Comparison of ENCODE assay signal across 22 cellular contexts in the genomic region with DNA sequence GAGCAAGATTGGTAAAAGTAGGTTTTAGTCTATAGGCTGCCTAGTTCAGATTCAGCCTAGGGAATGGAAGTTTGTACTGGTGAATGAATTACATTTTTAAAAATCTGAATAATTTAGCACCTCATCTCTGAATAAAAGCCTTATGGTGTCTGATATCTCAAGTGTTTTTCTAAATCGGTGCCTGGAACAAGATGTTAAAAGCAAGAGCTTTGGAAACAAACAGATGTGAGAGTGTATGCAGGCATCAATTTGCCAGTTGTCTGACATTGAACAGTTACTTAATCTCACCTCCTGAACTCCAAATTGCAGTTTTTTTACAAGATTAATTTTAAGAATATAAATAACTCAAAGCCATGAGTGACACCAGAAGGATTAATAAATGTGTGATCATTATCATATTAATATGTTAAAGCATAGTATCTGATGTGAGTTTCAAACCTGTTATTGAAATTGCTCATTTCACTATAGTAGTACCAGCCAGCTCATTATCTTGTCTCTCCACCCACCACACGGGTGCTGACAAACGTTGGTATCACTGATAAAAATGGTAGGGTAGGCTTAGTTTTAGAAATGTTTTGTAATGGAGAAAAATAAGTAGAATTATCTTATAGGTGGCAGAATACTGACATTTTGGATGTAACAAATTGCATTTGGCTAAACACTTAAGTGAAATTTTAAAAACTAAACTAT.
DNase-seq lines count a peak whose midpoint lies in the region; ATAC-seq, FAIRE-seq and TF ChIP-seq lines count a peak whose summit lies in the region.
"Had no signal": no experiment of that assay in that cellular context is flagged by ENCODE, and none has a peak within 500 bp of the region (broad histone marks: within the 10 kb centered on the region; RNA-seq: fewer than 3 reads in every experiment).

No MANE protein-coding gene starts in this region.

- no peaks in the 10 kb centered on the region for H3K4me1 Mint-ChIP-seq in activated CD4-positive, alpha-beta T cell treated with anti-CD3 and anti-CD28 coated beads, Interleukin-2, amount 10 ng/mL, durations not matched to agents 24 days and 14 days
- H3K4me1 Mint-ChIP-seq: CD4-positive, CD25-positive, alpha-beta regulatory T cell; CD8-positive, alpha-beta memory T cell; GM23338 had no signal

- no peak for FAIRE-seq in D721Med (lab: Jason Lieb, UNC)
- FAIRE-seq: A204.1, GM12892, GM18507, H54 had no signal

- no peak for TF ChIP-seq CTCF in D721Med (IDR thresholded peaks at IDR 0.05; ENCODE audit: insufficient read depth, missing control alignments)

- no peak overlapping the region for H3K4me3 Mint-ChIP-seq in activated CD4-positive, alpha-beta T cell treated with anti-CD3 and anti-CD28 coated beads, Interleukin-2, amount 10 ng/mL, durations not matched to agents 24 days and 14 days
- H3K4me3 Mint-ChIP-seq: CD4-positive, CD25-positive, alpha-beta regulatory T cell; CD8-positive, alpha-beta memory T cell; GM23338 had no signal

- H3K9me3 Mint-ChIP-seq in activated CD4-positive, alpha-beta T cell treated with anti-CD3 and anti-CD28 coated beads, Interleukin-2, amount 10 ng/mL, durations not matched to agents 24 days and 14 days, result peaks cover 5% of the 10 kb centered on the region
- H3K9me3 Mint-ChIP-seq: GM23338 had no signal

- ATAC-seq in left cardiac atrium, result peak; percentile 73 to 87
- peak; percentile 80 to 87 for ATAC-seq in right cardiac atrium
- ATAC-seq: GM23338 had no signal

- H3K36me3 Mint-ChIP-seq in activated CD4-positive, alpha-beta T cell treated with anti-CD3 and anti-CD28 coated beads, Interleukin-2, amount 10 ng/mL, durations not matched to agents 24 days and 14 days (ENCODE audit: low read depth), result no peaks in the 10 kb centered on the region
- H3K36me3 Mint-ChIP-seq: CD4-positive, CD25-positive, alpha-beta regulatory T cell; CD8-positive, alpha-beta memory T cell had no signal

- DNase-seq in OCI-M1 (lab: John Stamatoyannopoulos, UW), result peak; percentile 62
- no peak for DNase-seq in left cardiac atrium
- DNase-seq in right cardiac atrium, result no peak
- DNase-seq in KG1 (lab: John Stamatoyannopoulos, UW), result no peak
- DNase-seq in activated CD4-positive, alpha-beta T cell treated with anti-CD3 and anti-CD28 coated beads, Interleukin-2, amount 10 ng/mL, durations not matched to agents 24 days and 14 days, result no peak
- DNase-seq in D721Med (ENCODE audit: insufficient read length, low spot score), result no peak
- DNase-seq: ACHN; BE2C; C1 segment of cervical spinal cord; Caco-2; CD4-positive, CD25-positive, alpha-beta regulatory T cell; CD8-positive, alpha-beta memory T cell; DMS153; DMS79; GDM1; HCEC 1CT had no signal

- no peak overlapping the region for H3K27ac Mint-ChIP-seq in activated CD4-positive, alpha-beta T cell treated with anti-CD3 and anti-CD28 coated beads, Interleukin-2, amount 10 ng/mL, durations not matched to agents 24 days and 14 days
- H3K27ac Mint-ChIP-seq: CD4-positive, CD25-positive, alpha-beta regulatory T cell; CD8-positive, alpha-beta memory T cell; GM23338 had no signal

- no peaks in the 10 kb centered on the region for H3K9me3 ChIP-seq in right cardiac atrium (ENCODE audit: control insufficient read depth, low read length)
- H3K9me3 ChIP-seq: BE2C, Caco-2 had no signal

- H3K27me3 Mint-ChIP-seq in activated CD4-positive, alpha-beta T cell treated with anti-CD3 and anti-CD28 coated beads, Interleukin-2, amount 10 ng/mL, durations not matched to agents 24 days and 14 days, result no peaks in the 10 kb centered on the region
- H3K27me3 Mint-ChIP-seq: CD4-positive, CD25-positive, alpha-beta regulatory T cell; CD8-positive, alpha-beta memory T cell had no signal

- WGBS in right cardiac atrium, result 24% methylated on average over 3 of the region's 3 CpGs

- no peaks in the 10 kb centered on the region for H3K4me1 ChIP-seq in right cardiac atrium (ENCODE audit: control insufficient read depth, insufficient read depth, low read length)
- H3K4me1 ChIP-seq: BE2C, Caco-2 had no signal

- no peak overlapping the region for H3K4me3 ChIP-seq in right cardiac atrium (ENCODE audit: low read length)
- H3K4me3 ChIP-seq: GM23338 had no signal

- intact Hi-C loops in left cardiac atrium (cut with DNase I) (no loop called here), right cardiac atrium (cut with DNase I) (no loop called here)
- intact Hi-C loops in activated CD4-positive, alpha-beta T cell treated with anti-CD3 and anti-CD28 coated beads, Interleukin-2, amount 10 ng/mL, durations not matched to agents 24 days and 14 days (cut with micrococcal nuclease), result no loop called here

- no peak overlapping the region for H3K27ac ChIP-seq in right cardiac atrium (ENCODE audit: low read length)
- H3K27ac ChIP-seq: HL-60 had no signal

- H3K27me3 ChIP-seq in right cardiac atrium (ENCODE audit: control insufficient read depth, insufficient read depth), result no peaks in the 10 kb centered on the region
- H3K27me3 ChIP-seq: BE2C had no signal
